In the genomic region with DNA sequence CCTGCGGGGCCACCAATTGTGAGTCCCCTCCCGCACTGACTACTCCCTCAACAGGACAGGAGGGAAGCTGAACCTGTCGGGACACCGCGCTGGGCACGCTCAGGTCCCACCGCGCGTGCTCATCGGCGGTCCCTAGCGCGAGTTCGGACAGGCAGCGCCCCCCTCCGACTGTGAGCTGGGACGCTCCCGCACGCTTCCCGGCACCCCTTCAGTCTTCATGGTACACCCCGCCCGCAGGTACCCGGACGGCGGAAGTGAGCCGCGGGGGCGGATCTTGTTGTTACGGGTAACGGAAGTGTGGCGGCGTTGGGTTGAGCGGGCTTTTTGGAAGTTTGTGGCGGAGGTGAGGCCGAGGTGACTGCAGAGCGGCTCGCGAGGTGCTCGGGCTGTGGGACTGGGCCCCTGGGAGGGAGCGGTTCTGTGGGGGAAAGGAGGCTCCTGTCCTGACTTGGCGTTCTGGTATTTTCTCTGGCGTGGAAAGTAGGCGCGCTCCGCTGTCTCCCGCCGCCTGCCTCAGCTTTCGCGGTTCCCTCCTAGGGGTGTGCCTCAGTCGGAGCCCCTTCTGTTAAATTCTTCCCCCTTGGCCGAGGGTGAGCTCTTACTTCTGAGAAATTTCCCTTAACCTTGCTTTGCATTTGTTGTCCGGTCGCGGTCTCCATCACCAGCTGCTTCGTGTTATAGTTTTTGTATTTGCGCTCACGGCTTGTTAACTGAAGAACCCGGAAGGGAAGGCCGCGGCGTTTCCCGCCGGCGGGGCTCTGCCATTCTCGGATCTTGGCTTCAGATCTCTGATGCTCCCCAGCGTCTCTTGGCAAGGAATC, we compare ENCODE assay signal across 9 cellular contexts. TPM values are rescaled to one million over a fixed set of nuclear protein-coding genes. Genes with fewer than 3 reads are reported as not detected.
DNase-seq lines count a peak whose midpoint lies in the region; ATAC-seq, FAIRE-seq and TF ChIP-seq lines count a peak whose summit lies in the region.
"Had no signal": no experiment of that assay in that cellular context is flagged by ENCODE, and none has a peak within 500 bp of the region (broad histone marks: within the 10 kb centered on the region; RNA-seq: fewer than 3 reads in every experiment).

A gene (plus strand): TSS at position 289 of the 821 bp plus-strand sequence. CDS start 3,669 bp downstream, outside the sequence.

- H3K36me3 ChIP-seq in kidney (ENCODE audit: control insufficient read depth in 1 of 2, insufficient read depth in 2 of 2, low read length in 2 of 2) = no peaks in the 10 kb centered on the region

- peak within 1 kb of the TSS; percentile 81 to 86 for H3K9ac ChIP-seq in kidney (ENCODE audit: low read length in 2 of 2)

- peak within 1 kb of the TSS; percentile 90 to 97 for H3K4me3 ChIP-seq in kidney (ENCODE audit: low read length in 2 of 2)

- H3K4me1 ChIP-seq in kidney (ENCODE audit: control insufficient read depth in 1 of 2, insufficient read depth in 1 of 2, low read depth in 1 of 2, low read length in 2 of 2) = peaks cover 0 to 8% of the 10 kb centered on the region in 2 donors

- TF ChIP-seq CTCF in kidney (IDR thresholded peaks at IDR 0.05; ENCODE audit: borderline replicate concordance, extremely low read depth, insufficient read depth) = peak; percentile 53

- ATAC-seq in GM19035 (IDR thresholded peaks at IDR 0.05; ENCODE audit: unreplicated experiment) = peak; percentile 93
- ATAC-seq in HG03354 (IDR thresholded peaks at IDR 0.05; ENCODE audit: poor library complexity, severe bottlenecking, unreplicated experiment) = peak; percentile 95
- peak; percentile 98 for ATAC-seq in activated CD4-positive, CD25-positive, alpha-beta regulatory T cell treated with anti-CD3 and anti-CD28 coated beads, Interleukin-2, amount 50 U/mL, for 24 hours

- intact Hi-C loops in kidney (cut with DNase I) = no loop called here

- H3K27ac ChIP-seq in kidney (ENCODE audit: low read depth in 2 of 2, low read length in 2 of 2) = peak within 1 kb of the TSS; percentile 19 to 23

- no peaks in the 10 kb centered on the region for H3K9me3 ChIP-seq in kidney (ENCODE audit: control insufficient read depth in 1 of 2, low read length in 2 of 2)

- FAIRE-seq in kidney (lab: Jason Lieb, UNC) = no peak
- FAIRE-seq: islet of Langerhans had no signal

- peak; percentile 87 to 90 for DNase-seq in AML-193 (lab: John Stamatoyannopoulos, UW)
- DNase-seq in NCI-H446 (lab: John Stamatoyannopoulos, UW) = peak; percentile 59 to 91
- DNase-seq in cerebellar nuclear complex (lab: John Stamatoyannopoulos, UW) = peak; percentile 30 to 76
- DNase-seq in kidney = peak; percentile 98
- peak; percentile 99 for DNase-seq in stimulated activated CD4-positive, alpha-beta T cell treated with anti-CD3 and anti-CD28 coated beads, Interleukin-15, amount 100 ng/mL, for 24 hours

RNA-seq across cellular contexts. Expression of the gene that starts here (rescaled TPM):
- total RNA-seq in kidney = 6.6 TPM
- 2.4 TPM for polyA plus RNA-seq in kidney (ENCODE audit: insufficient read depth, low read depth, low replicate concordance)

Comparison
In these comparisons a context has a peak if more than half of its experiments do, and no peak if none do; other contexts are left out.
1. Peak in every context shown above with its lines: DNase-seq, ATAC-seq, H3K4me3 ChIP-seq and H3K27ac ChIP-seq.